In the genomic region with DNA sequence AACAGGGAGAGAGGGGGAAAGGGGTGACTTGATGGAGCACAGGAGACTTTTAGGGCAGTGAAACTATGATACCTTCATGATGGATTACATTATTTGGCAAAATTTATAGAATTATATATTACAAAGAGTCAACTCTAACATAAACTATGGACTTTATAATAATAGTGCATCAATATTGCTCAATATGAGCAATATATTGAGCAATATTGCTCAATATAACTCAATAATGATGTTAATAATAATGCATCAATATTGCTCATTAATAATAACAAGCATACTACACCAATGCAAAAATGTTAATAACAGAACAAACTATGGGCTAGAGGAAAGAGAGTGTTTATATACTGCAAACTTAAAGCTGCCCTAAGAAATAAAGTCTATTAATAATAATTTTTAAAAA, we compare ENCODE assay signal across 7 cellular contexts. TPM values are rescaled to one million over a fixed set of nuclear protein-coding genes. Genes with fewer than 3 reads are reported as not detected.
"Had no signal": no experiment of that assay in that cellular context is flagged by ENCODE, and none has a peak within 500 bp of the region (broad histone marks: within the 10 kb centered on the region; RNA-seq: fewer than 3 reads in every experiment).

No MANE protein-coding gene starts in this region.

- H3K27ac ChIP-seq: HL-60, KMS-11 had no signal

- H3K9ac ChIP-seq: KMS-11 had no signal

- DNase-seq: KBM-7, KG1 had no signal

- H3K4me2 ChIP-seq: KMS-11 had no signal

- FAIRE-seq: HTR-8/SVneo had no signal

RNA-seq across cellular contexts. Expression of gene UNC80, which starts 3.1 kb away (rescaled TPM):
- total RNA-seq: HT-29 had no signal
- polyA plus RNA-seq: IgD-negative memory B cell had no signal
